In the genomic region with DNA sequence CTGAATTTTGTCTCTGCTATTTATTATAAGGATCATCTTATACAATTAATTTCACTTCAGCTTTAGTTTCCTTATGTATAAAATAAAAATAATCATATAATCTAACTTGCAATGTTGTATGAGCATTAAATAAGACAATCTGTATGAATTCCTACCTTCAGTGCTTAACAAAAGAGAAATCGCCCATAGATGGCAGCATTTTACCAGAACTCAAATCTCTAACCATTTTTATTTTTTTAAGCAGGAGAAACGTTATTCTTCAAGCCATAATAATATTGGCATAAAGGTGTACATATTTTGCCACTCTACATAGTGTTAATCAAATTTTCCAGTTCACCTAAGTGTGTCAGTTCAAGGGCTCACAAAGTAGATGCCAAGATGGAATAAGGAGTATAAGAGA, we compare ENCODE assay signal across 8 cellular contexts.
DNase-seq lines count a peak whose midpoint lies in the region; TF ChIP-seq lines count a peak whose summit lies in the region.

No MANE protein-coding gene starts in this region.

- TF ChIP-seq CTCF in LNCaP clone FGC (IDR thresholded peaks at IDR 0.05; ENCODE audit: control insufficient read depth, extremely low read depth, insufficient read depth), result peak; percentile 45
- peak; percentile 73 for TF ChIP-seq CTCF in neural crest cell (conservative IDR thresholded peaks at IDR 0.05)

- no peak overlapping the region for H3K27ac Mint-ChIP-seq in neural crest cell (ENCODE audit: unreplicated experiment)

- H3K9me3 Mint-ChIP-seq in neural crest cell, result no peaks in the 10 kb centered on the region

- H3K27me3 Mint-ChIP-seq in neural crest cell (ENCODE audit: low read depth), result no peaks in the 10 kb centered on the region

- H3K36me3 Mint-ChIP-seq in neural crest cell (ENCODE audit: low read depth), result no peaks in the 10 kb centered on the region

- peak; percentile 8 for DNase-seq in DMS114 treated with DMSO at 0.1 percent for 48 hours (lab: John Stamatoyannopoulos, UW; ENCODE audit: unreplicated experiment)
- peak; percentile 14 for DNase-seq in LNCaP clone FGC (ENCODE audit: low read depth)
- peak; percentile 72 for DNase-seq in dermis blood vessel endothelial cell
- DNase-seq in neural crest cell (ENCODE audit: low read depth, low spot score), result peak; percentile 2
- DNase-seq in central memory CD4-positive, alpha-beta T cell, result no peak
- no peak for DNase-seq in T-helper 9 cell
- DNase-seq in SK-N-DZ (ENCODE audit: low spot score), result no peak
- DNase-seq in activated T-cell treated with anti-CD3 and anti-CD28 coated beads, Interleukin-2, amount 50 U/mL, for 48 hours, result no peak

- H3K4me3 Mint-ChIP-seq in neural crest cell, result no peak overlapping the region

- no peak overlapping the region for H3K4me3 ChIP-seq in LNCaP clone FGC (ENCODE audit: low read depth, low read length)

- H3K4me1 Mint-ChIP-seq in neural crest cell, result peaks cover 14% of the 10 kb centered on the region

Comparison
In these comparisons a context has a peak if more than half of its experiments do, and no peak if none do; other contexts are left out.
1. DNase-seq: peak in DMS114 treated with DMSO at 0.1 percent for 48 hours (single experiment), LNCaP clone FGC (single experiment), dermis blood vessel endothelial cell (single experiment) and neural crest cell (single experiment); none in central memory CD4-positive, alpha-beta T cell (single experiment), T-helper 9 cell (single experiment), SK-N-DZ (single experiment) and activated T-cell treated with anti-CD3 and anti-CD28 coated beads, Interleukin-2, amount 50 U/mL, for 48 hours (0 of 2).